In the genomic region with DNA sequence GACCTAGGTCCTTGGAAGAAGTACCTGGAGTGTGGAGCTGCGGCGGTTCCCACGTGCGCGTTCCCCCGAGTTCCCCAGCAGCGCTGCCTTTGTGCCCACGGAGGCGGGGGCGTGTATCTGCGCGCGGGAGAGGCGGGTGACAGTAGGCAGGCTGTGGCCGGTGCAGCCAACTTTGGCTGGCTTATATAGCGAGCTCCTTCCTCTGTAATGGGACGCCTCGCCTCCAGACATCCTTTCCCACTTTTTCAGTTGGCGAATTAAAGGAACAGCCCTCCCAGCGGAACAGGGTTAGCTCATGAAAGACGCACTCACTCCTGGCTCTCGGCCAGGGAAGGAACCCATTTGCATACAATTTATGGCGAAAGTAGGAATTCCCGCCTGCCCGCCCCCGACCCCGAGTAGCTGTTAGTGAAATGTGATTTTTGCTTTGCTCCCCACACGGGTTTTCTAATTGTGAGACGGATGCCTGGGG, we compare ENCODE assay signal across 8 cellular contexts. TPM values are rescaled to one million over a fixed set of nuclear protein-coding genes. Genes with fewer than 3 reads are reported as not detected.
DNase-seq lines count a peak whose midpoint lies in the region; ATAC-seq and TF ChIP-seq lines count a peak whose summit lies in the region.

TSS of gene TNC (minus strand) at position 159 of the 472 bp plus-strand sequence. CDS start 27,139 bp downstream, outside the sequence.

- no peaks in the 10 kb centered on the region for H3K9me3 ChIP-seq in OCI-LY3 (ENCODE audit: insufficient read depth, low read length)
- H3K9me3 ChIP-seq in esophagus squamous epithelium = no peaks in the 10 kb centered on the region
- H3K9me3 ChIP-seq in mucosa of stomach (ENCODE audit: control insufficient read depth, low read length) = no peaks in the 10 kb centered on the region
- H3K9me3 ChIP-seq in BE2C = no peaks in the 10 kb centered on the region; the same call in 1 of the 2 replicates

- H3K27me3 Mint-ChIP-seq in T-cell = peaks cover 69% of the 10 kb centered on the region in 2 donors

- intact Hi-C loops in esophagus squamous epithelium (cut with DNase I) = no loop called here

- no peak within 1 kb of the TSS for H3K27ac Mint-ChIP-seq in T-cell

- TF ChIP-seq CTCF in OCI-LY3 (IDR thresholded peaks at IDR 0.05; ENCODE audit: low read depth, low read length) = no peak
- no peak for TF ChIP-seq CTCF in esophagus squamous epithelium (IDR thresholded peaks at IDR 0.05)
- no peak for TF ChIP-seq CTCF in BE2C (IDR thresholded peaks at IDR 0.05; ENCODE audit: low read depth, low read length)

- no peak within 1 kb of the TSS for H3K4me3 Mint-ChIP-seq in T-cell

- H3K4me1 Mint-ChIP-seq in T-cell = peaks cover 0 to 7% (median 3%) of the 10 kb centered on the region in 3 donors

- CTCF ChIA-PET in T-cell (lab: Charles Lee) = no interaction called here

- H3K9ac ChIP-seq in OCI-LY3 (ENCODE audit: low read length) = no peak within 1 kb of the TSS
- peak within 1 kb of the TSS; percentile 49 for H3K9ac ChIP-seq in mucosa of stomach (ENCODE audit: low read length)

- no peaks in the 10 kb centered on the region for H3K79me2 ChIP-seq in OCI-LY3 (ENCODE audit: low read length)

- ATAC-seq in T-cell (replicated peaks in 1 of 4) = no peak

- peak in 2 of 4 donors; percentile 36 to 53 for TF ChIP-seq POLR2A in esophagus squamous epithelium (IDR thresholded peaks at IDR 0.05)

- H3K36me3 Mint-ChIP-seq in T-cell = no peaks in the 10 kb centered on the region

- 0 to 1% methylated on average over 5 to 26 of the region's 29 CpGs for WGBS in esophagus squamous epithelium, 2 donors

- POLR2A ChIA-PET in T-cell (lab: Charles Lee) = no interaction called here

- H3K9me3 Mint-ChIP-seq in T-cell = no peaks in the 10 kb centered on the region

- H3K36me3 ChIP-seq in OCI-LY3 (replicated peaks; ENCODE audit: low read depth, low read length) = no peaks in the 10 kb centered on the region
- no peaks in the 10 kb centered on the region for H3K36me3 ChIP-seq in esophagus squamous epithelium
- H3K36me3 ChIP-seq in mucosa of stomach (ENCODE audit: control insufficient read depth, insufficient read depth, low read length) = no peaks in the 10 kb centered on the region
- no peaks in the 10 kb centered on the region for H3K36me3 ChIP-seq in BE2C

- H3K4me2 ChIP-seq in OCI-LY3 (ENCODE audit: low read length) = no peak within 1 kb of the TSS

- DNase-seq in GM03348 (ENCODE audit: low spot score) (peak; percentile 77), esophagus squamous epithelium (lab: John Stamatoyannopoulos, UW) (no peak), BE2C (no peak), T-cell (no peak), RPMI8226 (no peak)
- no peak for DNase-seq in stimulated activated CD4-positive, alpha-beta T cell treated with anti-CD3 and anti-CD28 coated beads, Interleukin-1b, Interleukin-23, amount 100 ng/mL, for 48 hours

- no peaks in the 10 kb centered on the region for H4K20me1 ChIP-seq in OCI-LY3 (ENCODE audit: insufficient read depth, low read length)

- H3K4me1 ChIP-seq in OCI-LY3 (ENCODE audit: low read length) = no peaks in the 10 kb centered on the region
- H3K4me1 ChIP-seq in esophagus squamous epithelium = peaks cover 9 to 74% (median 30%) of the 10 kb centered on the region in 3 donors
- H3K4me1 ChIP-seq in mucosa of stomach (ENCODE audit: control insufficient read depth, insufficient read depth, low read length) = peaks cover 7% of the 10 kb centered on the region
- no peaks in the 10 kb centered on the region for H3K4me1 ChIP-seq in BE2C

- H3K27me3 ChIP-seq in OCI-LY3 (ENCODE audit: low read depth, low read length) = peaks cover 80% of the 10 kb centered on the region
- H3K27me3 ChIP-seq in esophagus squamous epithelium = peaks cover 0 to 95% (median 0%) of the 10 kb centered on the region in 4 donors
- H3K27me3 ChIP-seq in mucosa of stomach (ENCODE audit: control insufficient read depth, insufficient read depth, low read length) = peaks cover 36% of the 10 kb centered on the region
- H3K27me3 ChIP-seq in BE2C = peaks cover 16% of the 10 kb centered on the region

- H3K4me3 ChIP-seq in OCI-LY3 (ENCODE audit: low read length) = no peak within 1 kb of the TSS
- peak within 1 kb of the TSS; percentile 22 to 59 (median 40) for H3K4me3 ChIP-seq in esophagus squamous epithelium
- H3K4me3 ChIP-seq in mucosa of stomach (ENCODE audit: low read length) = peak within 1 kb of the TSS; percentile 34
- H3K4me3 ChIP-seq in BE2C (ENCODE audit: low read depth, low read length) = no peak within 1 kb of the TSS

- 0 out of 2 replicates have a peak within 1 kb of the TSS, but pooled peaks have one; percentile 25 for H2AFZ ChIP-seq in OCI-LY3 (ENCODE audit: low read depth, low read length)

- no peak within 1 kb of the TSS for H3K27ac ChIP-seq in OCI-LY3 (ENCODE audit: low read length)
- peak within 1 kb of the TSS; percentile 73 to 85 (median 82) for H3K27ac ChIP-seq in esophagus squamous epithelium

RNA-seq across cellular contexts. Expression of gene TNC, which starts in this region (rescaled TPM):
- 10 to 100 TPM in 3 of 4 donors, 1 to 10 TPM in 1; 8.5 to 75.1 (median 45.4) TPM for total RNA-seq in esophagus squamous epithelium
- polyA plus RNA-seq in BE2C (2012; ENCODE audit: insufficient read depth, insufficient read length, low read depth) = 0.12 TPM
- under 1 TPM in 3 of 5 donors, not detected in 2; 0.16 to 0.29 (median 0.20) TPM for total RNA-seq in T-cell

Comparison
In these comparisons a context has a peak if more than half of its experiments do, and no peak if none do; other contexts are left out.
1. RNA of gene TNC (total RNA-seq): 8.5 to 75.1 TPM in esophagus squamous epithelium; 0.16 to 0.29 TPM in T-cell; every median in the first group is over 4 times any median in the second.
2. H3K4me3 ChIP-seq: peak in esophagus squamous epithelium (4 of 4) and mucosa of stomach (single experiment); none in OCI-LY3 (single experiment) and BE2C (single experiment).